13 cellular contexts compared by ENCODE assay signal in genomic region chr12:30197392-30198047, GRCh38.
A peak's percentile ranks its signal among the peaks of the same experiment; 100 is the strongest.
DNase-seq lines count a peak whose midpoint lies in the region; ATAC-seq and TF ChIP-seq lines count a peak whose summit lies in the region.
"Had no signal": no experiment of that assay in that cellular context is flagged by ENCODE, and none has a peak within 500 bp of the region (broad histone marks: within the 10 kb centered on the region; RNA-seq: fewer than 3 reads in every experiment).

No MANE protein-coding gene starts in this region.

- H3K4me1 ChIP-seq in smooth muscle cell (ENCODE audit: low read depth), result no peaks in the 10 kb centered on the region

- peak; percentile 18 for DNase-seq in DMS153 (lab: John Stamatoyannopoulos, UW)
- no peak for DNase-seq in DMS153 treated with DMSO at 0.1 percent for 48 hours (lab: John Stamatoyannopoulos, UW; ENCODE audit: unreplicated experiment)
- DNase-seq in NCI-H226, result peak; percentile 83
- DNase-seq in epithelial cell of prostate (ENCODE audit: low read depth, low spot score), result peak; percentile 16
- no peak for DNase-seq in smooth muscle cell (lab: John Stamatoyannopoulos, UW; ENCODE audit: unreplicated experiment)
- no peak for DNase-seq in GM20000 (ENCODE audit: low spot score)
- no peak for DNase-seq in GM13977 (ENCODE audit: low spot score)
- DNase-seq: effector memory CD4-positive, alpha-beta T cell; KBM-7; NCI-H2081 treated with DMSO at 0.1 percent for 48 hours; RPMI8226 had no signal

- H3K9ac ChIP-seq in smooth muscle cell (ENCODE audit: low read depth), result peak overlapping the region; percentile 1

- H3F3A ChIP-seq in smooth muscle cell (ENCODE audit: low read depth), result peaks cover 3% of the 10 kb centered on the region

- H3K36me3 ChIP-seq in smooth muscle cell (ENCODE audit: low read depth), result no peaks in the 10 kb centered on the region

- no peaks in the 10 kb centered on the region for H4K20me1 ChIP-seq in smooth muscle cell (ENCODE audit: low read depth)

- H3K79me2 ChIP-seq in smooth muscle cell (ENCODE audit: low read depth), result no peaks in the 10 kb centered on the region

- H3K4me2 ChIP-seq in smooth muscle cell, result peak overlapping the region; percentile 34

- no peak for ATAC-seq in HG03095 (IDR thresholded peaks at IDR 0.05; ENCODE audit: unreplicated experiment)

- no peak overlapping the region for H2AFZ ChIP-seq in smooth muscle cell (ENCODE audit: low read depth)

- in situ Hi-C loops in GM13977 (cut with MboI; ENCODE audit: low pct_unique_long_range_greater_than_20kb, low sequenced_read_pairs, unreplicated experiment), result no loop called here

- H3K27me3 ChIP-seq in smooth muscle cell (ENCODE audit: low read depth), result no peaks in the 10 kb centered on the region

- H3K9me3 ChIP-seq in smooth muscle cell (replicated peaks; ENCODE audit: low read depth), result no peaks in the 10 kb centered on the region

- 25% methylated on average over 6 of the region's 6 CpGs for WGBS in smooth muscle cell (ENCODE audit: low lambda C conversion rate)

- H3K4me3 ChIP-seq in smooth muscle cell, result no peak overlapping the region

- H3K27ac ChIP-seq in epithelial cell of prostate (no peak overlapping the region), smooth muscle cell (ENCODE audit: low read depth) (peak overlapping the region; percentile 58)
- H3K27ac ChIP-seq: 22Rv1 had no signal

- TF ChIP-seq CTCF in smooth muscle cell (IDR thresholded peaks at IDR 0.05; ENCODE audit: borderline replicate concordance, insufficient read depth, poor library complexity, severe bottlenecking) (no peak), GM20000 (IDR thresholded peaks at IDR 0.05; ENCODE audit: extremely low read depth, missing control alignments) (no peak), GM13977 (IDR thresholded peaks at IDR 0.05; ENCODE audit: extremely low read depth, insufficient read depth, missing control alignments) (no peak)

Comparison
In these comparisons a context has a peak if more than half of its experiments do, and no peak if none do; other contexts are left out.
1. DNase-seq: peak in DMS153 (single experiment), NCI-H226 (single experiment) and epithelial cell of prostate (single experiment); none in DMS153 treated with DMSO at 0.1 percent for 48 hours (single experiment), smooth muscle cell (single experiment), GM20000 (single experiment) and GM13977 (single experiment).